In the genomic region with DNA sequence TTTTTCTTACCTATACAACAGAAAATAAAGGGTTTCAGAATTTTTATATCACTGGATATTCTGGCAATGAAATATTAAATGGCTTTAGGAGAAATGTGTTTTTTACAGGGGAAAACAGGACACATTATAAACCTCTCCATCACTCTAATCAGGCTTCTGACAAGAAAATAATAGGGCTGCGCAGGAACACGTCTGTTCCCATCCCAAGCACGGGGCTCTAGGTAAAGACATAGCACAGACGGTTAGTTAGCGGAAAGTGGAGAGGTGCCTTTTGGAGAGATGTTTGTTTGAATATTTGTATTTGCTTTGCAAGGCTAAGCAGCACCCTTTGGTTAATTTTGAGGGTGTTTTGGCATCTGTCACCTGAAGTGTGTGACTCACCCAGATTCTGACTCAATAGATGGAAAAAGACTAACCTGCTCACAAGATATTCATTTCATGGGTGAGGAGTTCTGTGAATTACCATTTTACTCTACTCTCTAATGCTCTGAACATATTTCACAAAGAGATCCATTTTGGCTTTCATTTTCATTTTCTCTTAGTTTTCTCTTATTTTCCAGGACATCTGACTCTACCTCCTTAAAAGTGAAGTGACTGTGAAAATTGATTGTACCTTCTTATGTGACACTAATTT, we compare ENCODE assay signal across 9 cellular contexts.
DNase-seq lines count a peak whose midpoint lies in the region; ATAC-seq and TF ChIP-seq lines count a peak whose summit lies in the region.
"Had no signal": no experiment of that assay in that cellular context is flagged by ENCODE, and none has a peak within 500 bp of the region (broad histone marks: within the 10 kb centered on the region; RNA-seq: fewer than 3 reads in every experiment).

No MANE protein-coding gene starts in this region.

- H3K27me3 ChIP-seq in OCI-LY3 (ENCODE audit: low read depth, low read length) (no peaks in the 10 kb centered on the region), fibroblast of lung (ENCODE audit: control insufficient read depth, insufficient read depth, low read length) (no peaks in the 10 kb centered on the region), suprapubic skin (no peaks in the 10 kb centered on the region)

- TF ChIP-seq EP300 in suprapubic skin (IDR thresholded peaks at IDR 0.05) = no peak

- H3K79me2 ChIP-seq in OCI-LY3 (ENCODE audit: low read length) = no peaks in the 10 kb centered on the region
- no peaks in the 10 kb centered on the region for H3K79me2 ChIP-seq in fibroblast of lung (ENCODE audit: control insufficient read depth, insufficient read depth, low read length)

- H3K4me1 ChIP-seq in OCI-LY3 (ENCODE audit: low read length) = peaks cover 38% of the 10 kb centered on the region
- peaks cover 7% of the 10 kb centered on the region for H3K4me1 ChIP-seq in fibroblast of lung (ENCODE audit: control insufficient read depth, extremely low read depth, insufficient read depth, low read length)
- peaks cover 25% of the 10 kb centered on the region for H3K4me1 ChIP-seq in suprapubic skin

- H3K9ac ChIP-seq in OCI-LY3 (ENCODE audit: low read length) (peak overlapping the region; percentile 4; the same call in 1 of the 2 replicates), fibroblast of lung (ENCODE audit: insufficient read depth, low read length) (no peak overlapping the region)

- H3K4me2 ChIP-seq in OCI-LY3 (ENCODE audit: low read length) = peak overlapping the region; percentile 15
- no peak overlapping the region for H3K4me2 ChIP-seq in fibroblast of lung (ENCODE audit: extremely low read depth, insufficient read depth, low read length)

- TF ChIP-seq CTCF in OCI-LY3 (IDR thresholded peaks at IDR 0.05; ENCODE audit: low read depth, low read length) (no peak), fibroblast of lung (conservative IDR thresholded peaks at IDR 0.05 in 1 of 2, IDR thresholded peaks at IDR 0.05 in 1 of 2; ENCODE audit: low read depth in 1 of 2, low read length in 2 of 2) (no peak), suprapubic skin (IDR thresholded peaks at IDR 0.05) (no peak)

- WGBS in suprapubic skin = 59% methylated on average over 5 of the region's 5 CpGs

- no peak overlapping the region for H3K4me3 ChIP-seq in OCI-LY3 (ENCODE audit: low read length)
- no peak overlapping the region for H3K4me3 ChIP-seq in fibroblast of lung (replicated peaks in 1 of 4; ENCODE audit: control extremely low read depth in 1 of 4, insufficient read depth in 1 of 4, low read depth in 3 of 4, low read length in 4 of 4)
- H3K4me3 ChIP-seq in suprapubic skin = no peak overlapping the region

- H3K27ac ChIP-seq in OCI-LY3 (ENCODE audit: low read length) = peak overlapping the region; percentile 74
- no peak overlapping the region for H3K27ac ChIP-seq in fibroblast of lung (ENCODE audit: insufficient read depth, low read length)
- no peak overlapping the region for H3K27ac ChIP-seq in suprapubic skin
- H3K27ac ChIP-seq: 22Rv1 had no signal

- H2AFZ ChIP-seq in OCI-LY3 (ENCODE audit: low read depth, low read length) = peak overlapping the region; percentile 32; the same call in 1 of the 2 replicates
- H2AFZ ChIP-seq in fibroblast of lung (ENCODE audit: low read length) = no peak overlapping the region

- peak; percentile 38 for ATAC-seq in HG02852 (IDR thresholded peaks at IDR 0.05; ENCODE audit: unreplicated experiment)

- peak; percentile 63 for DNase-seq in DMS53 (lab: John Stamatoyannopoulos, UW)
- no peak for DNase-seq in DMS53 treated with DMSO at 0.1 percent for 48 hours (lab: John Stamatoyannopoulos, UW; ENCODE audit: unreplicated experiment)
- DNase-seq in fibroblast of lung (ENCODE audit: low read depth in 2 of 2) = peak; percentile 27 to 37
- DNase-seq in suprapubic skin (ENCODE audit: low spot score in 2 of 2) = no peak
- DNase-seq in mucosa of gallbladder (ENCODE audit: low spot score) = no peak
- DNase-seq in stimulated activated naive CD4-positive, alpha-beta T cell treated with Interleukin-2 at 50 U/mL for 16 hours (lab: John Stamatoyannopoulos, UW) = no peak

- H3K9me3 ChIP-seq in OCI-LY3 (ENCODE audit: insufficient read depth, low read length) = no peaks in the 10 kb centered on the region
- H3K9me3 ChIP-seq in fibroblast of lung (ENCODE audit: control insufficient read depth, insufficient read depth, low read depth, low read length) = no peaks in the 10 kb centered on the region
- H3K9me3 ChIP-seq in suprapubic skin = no peaks in the 10 kb centered on the region

- H3K36me3 ChIP-seq in OCI-LY3 (replicated peaks; ENCODE audit: low read depth, low read length) = no peaks in the 10 kb centered on the region
- no peaks in the 10 kb centered on the region for H3K36me3 ChIP-seq in fibroblast of lung (ENCODE audit: control insufficient read depth, insufficient read depth, low read length)
- no peaks in the 10 kb centered on the region for H3K36me3 ChIP-seq in suprapubic skin

- H4K20me1 ChIP-seq in OCI-LY3 (ENCODE audit: insufficient read depth, low read length) (no peaks in the 10 kb centered on the region), fibroblast of lung (ENCODE audit: control insufficient read depth, extremely low read depth, insufficient read depth, low read length) (no peaks in the 10 kb centered on the region)

- TF ChIP-seq POLR2A in suprapubic skin (IDR thresholded peaks at IDR 0.05) = no peak

Comparison
In these comparisons a context has a peak if more than half of its experiments do, and no peak if none do; other contexts are left out.
1. DNase-seq: peak in DMS53 (single experiment) and fibroblast of lung (2 of 2); none in DMS53 treated with DMSO at 0.1 percent for 48 hours (single experiment), suprapubic skin (0 of 2), mucosa of gallbladder (single experiment) and stimulated activated naive CD4-positive, alpha-beta T cell treated with Interleukin-2 at 50 U/mL for 16 hours (single experiment).